8 cellular contexts compared by ENCODE assay signal in genomic region chr15:89400121-89400996, GRCh38.
A peak's percentile ranks its signal among the peaks of the same experiment; 100 is the strongest.
DNase-seq lines count a peak whose midpoint lies in the region; ATAC-seq and TF ChIP-seq lines count a peak whose summit lies in the region.

No MANE protein-coding gene starts in this region.

- TF ChIP-seq EP300 in ovary (IDR thresholded peaks at IDR 0.05), result no peak

- H3K27me3 ChIP-seq in WERI-Rb-1 (ENCODE audit: insufficient read depth, low read depth, severe bottlenecking) (no peaks in the 10 kb centered on the region), ovary (no peaks in the 10 kb centered on the region)

- 5 to 8% (median 6%) methylated on average over 33 to 58 of the region's 58 CpGs for WGBS in ovary, 3 donors

- H3K27me3 Mint-ChIP-seq in naive thymus-derived CD8-positive, alpha-beta T cell, result peaks cover 44 to 83% (median 53%) of the 10 kb centered on the region in 5 donors

- peak; percentile 28 for ATAC-seq in HG03045 (IDR thresholded peaks at IDR 0.05; ENCODE audit: unreplicated experiment)
- peak; percentile 22 to 24 for ATAC-seq in naive thymus-derived CD8-positive, alpha-beta T cell

- H3K9me3 Mint-ChIP-seq in naive thymus-derived CD8-positive, alpha-beta T cell, result no peaks in the 10 kb centered on the region

- no peak overlapping the region for H3K27ac Mint-ChIP-seq in naive thymus-derived CD8-positive, alpha-beta T cell

- peak; percentile 18 for DNase-seq in NCI-H1105 treated with DMSO at 0.1 percent for 48 hours (lab: John Stamatoyannopoulos, UW)
- no peak for DNase-seq in NCI-H1105 (lab: John Stamatoyannopoulos, UW)
- DNase-seq in WERI-Rb-1, result peak; percentile 66
- DNase-seq in naive thymus-derived CD8-positive, alpha-beta T cell, result no peak
- no peak for DNase-seq in NK-92 treated with Interleukin-12 subunit alpha and Interleukin-12 subunit beta, amount 100 ng/mL, for 24 hours (lab: John Stamatoyannopoulos, UW)
- no peak for DNase-seq in NAMALWA (ENCODE audit: low spot score)
- DNase-seq in ovary, result no peak

- H3K9me3 ChIP-seq in WERI-Rb-1 (ENCODE audit: severe bottlenecking) (no peaks in the 10 kb centered on the region), ovary (no peaks in the 10 kb centered on the region)

- TF ChIP-seq POLR2A in ovary (IDR thresholded peaks at IDR 0.05), result no peak

- no peaks in the 10 kb centered on the region for H3K4me1 ChIP-seq in ovary (ENCODE audit: insufficient read depth)

- H3K4me3 ChIP-seq in WERI-Rb-1 (ENCODE audit: low read depth, low read length) (peak overlapping the region; percentile 68), ovary (no peak overlapping the region)

- POLR2A ChIA-PET in naive thymus-derived CD8-positive, alpha-beta T cell (lab: Charles Lee), result no interaction called here

- intact Hi-C loops in ovary (cut with DNase I), result no loop called here

- peak overlapping the region in 9 of 10 donors; percentile 52 to 83 (median 70) for H3K4me3 Mint-ChIP-seq in naive thymus-derived CD8-positive, alpha-beta T cell

- peaks cover 1 to 23% (median 7%) of the 10 kb centered on the region in 4 donors for H3K4me1 Mint-ChIP-seq in naive thymus-derived CD8-positive, alpha-beta T cell

- TF ChIP-seq CTCF in WERI-Rb-1 (IDR thresholded peaks at IDR 0.05; ENCODE audit: low read depth, low read length) (no peak), ovary (IDR thresholded peaks at IDR 0.05) (no peak)

- peaks cover 34% of the 10 kb centered on the region for H3K36me3 ChIP-seq in WERI-Rb-1
- no peaks in the 10 kb centered on the region for H3K36me3 ChIP-seq in ovary

- H3K36me3 Mint-ChIP-seq in naive thymus-derived CD8-positive, alpha-beta T cell, result peaks cover 0 to 4% (median 0%) of the 10 kb centered on the region in 3 donors

- H3K27ac ChIP-seq in WERI-Rb-1 (peak overlapping the region; percentile 86), ovary (no peak overlapping the region)

Comparison
In these comparisons a context has a peak if more than half of its experiments do, and no peak if none do; other contexts are left out.
1. DNase-seq: peak in NCI-H1105 treated with DMSO at 0.1 percent for 48 hours (single experiment) and WERI-Rb-1 (single experiment); none in NCI-H1105 (single experiment), naive thymus-derived CD8-positive, alpha-beta T cell (0 of 10), NK-92 treated with Interleukin-12 subunit alpha and Interleukin-12 subunit beta, amount 100 ng/mL, for 24 hours (single experiment), NAMALWA (single experiment) and ovary (0 of 5).